8 cellular contexts compared by ENCODE assay signal in the genomic region with DNA sequence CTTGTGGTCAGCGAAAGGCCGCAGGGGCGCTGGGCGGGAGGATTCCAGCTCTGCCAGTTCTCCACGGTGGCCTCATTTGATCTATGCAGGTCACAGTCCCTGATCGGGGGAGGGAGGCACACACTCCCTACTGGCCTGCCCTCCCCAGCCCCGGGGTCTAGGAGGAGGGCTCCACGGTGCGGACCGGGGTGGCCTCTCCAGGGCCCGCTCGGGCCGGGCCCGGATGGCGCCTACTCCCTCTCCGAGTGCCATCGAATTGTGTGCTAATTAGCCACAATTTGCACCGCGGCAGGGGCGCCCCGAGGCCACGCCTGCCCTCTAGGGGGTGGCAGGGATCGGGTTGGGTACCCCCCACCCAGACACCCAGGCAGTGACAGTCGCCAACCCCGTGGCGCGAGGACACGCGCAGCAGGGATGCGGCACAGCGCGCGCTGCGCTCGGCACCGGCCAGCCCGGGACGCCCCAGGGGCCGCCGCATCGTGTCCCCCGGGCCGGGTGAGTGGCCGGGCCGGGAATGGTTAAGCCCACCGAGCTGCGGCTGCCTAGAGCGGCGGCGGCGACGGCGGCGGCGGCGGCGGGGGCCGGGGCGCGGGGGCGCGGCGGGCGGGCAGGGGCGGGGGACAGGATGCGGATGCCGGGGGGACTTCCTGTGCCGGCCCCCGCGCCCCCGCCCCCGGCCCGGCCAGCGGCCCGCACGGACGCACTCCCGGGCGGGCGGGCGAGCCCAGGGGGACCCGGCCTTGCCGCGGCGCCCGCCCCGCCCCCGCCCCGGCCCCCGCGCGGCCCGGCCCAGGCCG. TPM values are rescaled to one million over a fixed set of nuclear protein-coding genes. Genes with fewer than 3 reads are reported as not detected.
DNase-seq lines count a peak whose midpoint lies in the region; ATAC-seq, FAIRE-seq and TF ChIP-seq lines count a peak whose summit lies in the region.

Gene ZNF853 (plus strand): TSS at position 670 of the 797 bp plus-strand sequence. CDS start 565 bp downstream, outside the sequence.

- intact Hi-C loops in adrenal gland (cut with DNase I): no loop called here

- H3K36me3 ChIP-seq in adrenal gland (replicated peaks in 1 of 2) (no peaks in the 10 kb centered on the region), iPS DF 6.9 (ENCODE audit: control insufficient read depth, insufficient read depth, low read length) (no peaks in the 10 kb centered on the region), small intestine (ENCODE audit: control insufficient read depth in 2 of 2, insufficient read depth in 2 of 2, low read length in 2 of 2) (no peaks in the 10 kb centered on the region)

- no peak for DNase-seq in activated CD4-positive, CD25-positive, alpha-beta regulatory T cell (lab: John Stamatoyannopoulos, UW)
- peak in 1 of 7 donors; percentile 18 for DNase-seq in adrenal gland
- DNase-seq in iPS DF 6.9 (ENCODE audit: low read depth, low spot score): no peak
- DNase-seq in small intestine: no peak
- no peak for DNase-seq in NK-92 (lab: John Stamatoyannopoulos, UW; ENCODE audit: unreplicated experiment)
- DNase-seq in ureter (ENCODE audit: low spot score): no peak

- WGBS in adrenal gland, 4 donors: 7 to 47% (median 27%) methylated on average over 5 to 89 of the region's 94 CpGs
- no CpG with 5 or more reads among the region's 94 CpGs for WGBS in iPS DF 6.9 (ENCODE audit: insufficient coverage, insufficient read length)
- WGBS in small intestine, 3 donors: 3 to 14% (median 12%) methylated on average over 21 to 94 of the region's 94 CpGs

- TF ChIP-seq POLR2A in adrenal gland (IDR thresholded peaks at IDR 0.05): no peak

- no peak for FAIRE-seq in small intestine (lab: Jason Lieb, UNC)

- H3K9me3 ChIP-seq in adrenal gland (replicated peaks in 1 of 3): no peaks in the 10 kb centered on the region
- no peaks in the 10 kb centered on the region for H3K9me3 ChIP-seq in iPS DF 6.9 (ENCODE audit: control insufficient read depth, insufficient read depth, low read length)
- no peaks in the 10 kb centered on the region for H3K9me3 ChIP-seq in small intestine (ENCODE audit: control insufficient read depth, low read depth)

- H3K4me3 ChIP-seq in adrenal gland: peak within 1 kb of the TSS in 3 of 4 donors; percentile 16 to 79 (median 35)
- H3K4me3 ChIP-seq in iPS DF 6.9 (ENCODE audit: low read length): peak within 1 kb of the TSS; percentile 98
- H3K4me3 ChIP-seq in small intestine (ENCODE audit: low read depth in 1 of 2, low read length in 2 of 2): peak within 1 kb of the TSS; percentile 39 to 56

- peak within 1 kb of the TSS in 1 of 5 donors; percentile 55 for H3K27ac ChIP-seq in adrenal gland
- no peak within 1 kb of the TSS for H3K27ac ChIP-seq in iPS DF 6.9 (ENCODE audit: low read length)
- H3K27ac ChIP-seq in small intestine (ENCODE audit: low read depth in 1 of 2, low read length in 1 of 2): no peak within 1 kb of the TSS

- H3K27me3 ChIP-seq in adrenal gland: no peaks in the 10 kb centered on the region
- no peaks in the 10 kb centered on the region for H3K27me3 ChIP-seq in iPS DF 6.9 (ENCODE audit: control insufficient read depth, insufficient read depth, low read length)
- H3K27me3 ChIP-seq in small intestine (ENCODE audit: control insufficient read depth in 2 of 2, insufficient read depth in 2 of 2, low read length in 2 of 2): peaks cover 0 to 3% of the 10 kb centered on the region in 2 donors

- no peak for TF ChIP-seq CTCF in adrenal gland (IDR thresholded peaks at IDR 0.05)

- H3K4me1 ChIP-seq in adrenal gland (replicated peaks in 1 of 2): peaks cover 0 to 9% of the 10 kb centered on the region in 2 donors
- H3K4me1 ChIP-seq in iPS DF 6.9 (ENCODE audit: control insufficient read depth, insufficient read depth, low read length): peaks cover 8% of the 10 kb centered on the region; the same call in 1 of the 2 replicates
- no peaks in the 10 kb centered on the region for H3K4me1 ChIP-seq in small intestine (ENCODE audit: control insufficient read depth in 2 of 2, insufficient read depth in 1 of 2, low read depth in 1 of 2, low read length in 1 of 2)

- ATAC-seq in activated CD4-positive, CD25-positive, alpha-beta regulatory T cell treated with anti-CD3 and anti-CD28 coated beads, Interleukin-2, amount 50 U/mL, for 24 hours: peak; percentile 55 to 59
- ATAC-seq in GM18517 (IDR thresholded peaks at IDR 0.05; ENCODE audit: unreplicated experiment): no peak

RNA-seq across cellular contexts. Expression of gene ZNF853, which starts in this region (rescaled TPM):
- 10 to 100 TPM in 2 of 8 donors, 1 to 10 TPM in 6; 4.1 to 15.3 (median 5.8) TPM for total RNA-seq in adrenal gland
- polyA plus RNA-seq in adrenal gland: 1 to 10 TPM; 1.2 to 2.0 (median 1.5) TPM
- polyA plus RNA-seq in small intestine: 1 to 10 TPM in 1 of 3 donors, under 1 TPM in 1, not detected in 1; 0.81 to 1.5 TPM
- total RNA-seq in ureter: 9.4 TPM

Comparison
In these comparisons a context has a peak if more than half of its experiments do, and no peak if none do; other contexts are left out.
1. H3K4me3 ChIP-seq: peak in every context shown above with its lines; median percentile 98 in iPS DF 6.9; 48 in small intestine; 35 in adrenal gland.